Comparison of ENCODE assay signal across 15 cellular contexts in the genomic region with DNA sequence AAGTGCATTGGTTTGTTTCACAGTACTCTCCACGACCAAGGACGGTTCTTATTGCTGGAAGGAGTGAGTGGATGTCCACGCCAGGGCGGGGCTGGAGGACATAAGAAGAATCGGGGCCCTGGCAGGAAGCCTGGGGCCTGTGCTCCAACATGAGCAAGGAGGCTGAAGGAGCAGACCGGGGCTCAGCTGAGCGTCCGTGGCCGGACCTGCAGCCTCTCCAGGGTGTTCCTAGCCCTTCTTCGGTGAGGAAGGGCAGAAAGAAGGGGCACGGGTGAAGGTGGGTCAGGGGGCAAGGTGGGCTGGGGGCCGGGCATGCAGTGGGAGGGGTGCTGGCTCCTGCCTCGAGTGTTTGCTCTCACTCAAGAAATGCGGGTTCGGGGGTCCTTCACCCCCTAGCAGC. TPM values are rescaled to one million over a fixed set of nuclear protein-coding genes. Genes with fewer than 3 reads are reported as not detected.
A peak's percentile ranks its signal among the peaks of the same experiment; 100 is the strongest.
DNase-seq lines count a peak whose midpoint lies in the region; ATAC-seq and TF ChIP-seq lines count a peak whose summit lies in the region.
"Had no signal": no experiment of that assay in that cellular context is flagged by ENCODE, and none has a peak within 500 bp of the region (broad histone marks: within the 10 kb centered on the region; RNA-seq: fewer than 3 reads in every experiment).

No MANE protein-coding gene starts in this region.

- peaks cover 48% of the 10 kb centered on the region for H3K4me1 Mint-ChIP-seq in T-helper 2 cell treated with Interferon-gamma antibody and Interleukin-4, amounts not matched to agents 5 μg/mL and 100 μg/mL, for 36 hours (ENCODE audit: low read depth)
- H3K4me1 Mint-ChIP-seq in activated B cell treated with CpG ODN at 0.5 μM for 24 hours, result peaks cover 52% of the 10 kb centered on the region
- H3K4me1 Mint-ChIP-seq in stimulated activated effector memory CD8-positive, alpha-beta T cell treated with anti-CD3 and anti-CD28 coated beads, Interleukin-12 subunit alpha, Interleukin-12 subunit beta, amount 100 ng/mL, for 72 hours, result peaks cover 67% of the 10 kb centered on the region

- H3K27ac Mint-ChIP-seq in T-helper 2 cell treated with Interferon-gamma antibody and Interleukin-4, amounts not matched to agents 5 μg/mL and 100 μg/mL, for 36 hours, result peak overlapping the region; percentile 87
- H3K27ac Mint-ChIP-seq in activated B cell treated with CpG ODN at 0.5 μM for 24 hours, result peak overlapping the region; percentile 100
- peak overlapping the region; percentile 93 for H3K27ac Mint-ChIP-seq in stimulated activated effector memory CD8-positive, alpha-beta T cell treated with anti-CD3 and anti-CD28 coated beads, Interleukin-12 subunit alpha, Interleukin-12 subunit beta, amount 100 ng/mL, for 72 hours

- H3K27ac ChIP-seq in heart right ventricle (peak overlapping the region in 6 of 10 donors; percentile 13 to 93 (median 64)), breast epithelium (no peak overlapping the region)
- H3K27ac ChIP-seq: thoracic aorta had no signal

- POLR2A ChIA-PET in activated B cell treated with CpG ODN at 0.5 μM for 24 hours (lab: Charles Lee), result interaction anchor here (9.8 to 14.9 kb wide), 2 partner anchors 16 to 21 kb away, joined by 128 to 593 read pairs; a partner anchor contains a TSS

- intact Hi-C loops in activated B cell treated with CpG ODN at 0.5 μM for 24 hours (cut with micrococcal nuclease), result no loop called here
- intact Hi-C loops in heart right ventricle (cut with DNase I), result no loop called here
- intact Hi-C loops in breast epithelium (cut with DNase I; ENCODE audit: low total_unique reads), result no loop called here

- no peaks in the 10 kb centered on the region for H3K9me3 ChIP-seq in heart right ventricle
- no peaks in the 10 kb centered on the region for H3K9me3 ChIP-seq in breast epithelium
- H3K9me3 ChIP-seq: thoracic aorta had no signal

- TF ChIP-seq POLR2A in breast epithelium (IDR thresholded peaks at IDR 0.05), result no peak

- H3K27me3 Mint-ChIP-seq in T-helper 2 cell treated with Interferon-gamma antibody and Interleukin-4, amounts not matched to agents 5 μg/mL and 100 μg/mL, for 36 hours (ENCODE audit: low read depth), result no peaks in the 10 kb centered on the region
- H3K27me3 Mint-ChIP-seq in activated B cell treated with CpG ODN at 0.5 μM for 24 hours, result no peaks in the 10 kb centered on the region

- ATAC-seq in activated B cell treated with CpG ODN at 0.5 μM for 24 hours (ENCODE audit: low read depth) (no peak), heart right ventricle (no peak)
- no peak for ATAC-seq in stimulated activated effector memory CD8-positive, alpha-beta T cell treated with anti-CD3 and anti-CD28 coated beads, Interleukin-12 subunit alpha, Interleukin-12 subunit beta, amount 100 ng/mL, for 72 hours

- H3K27me3 ChIP-seq in heart right ventricle, result no peaks in the 10 kb centered on the region
- no peaks in the 10 kb centered on the region for H3K27me3 ChIP-seq in breast epithelium

- no peak for TF ChIP-seq CTCF in activated B cell treated with CpG ODN at 0.5 μM for 24 hours (IDR thresholded peaks at IDR 0.05)
- TF ChIP-seq CTCF in heart right ventricle (IDR thresholded peaks at IDR 0.05), result no peak
- no peak for TF ChIP-seq CTCF in GM10266 (IDR thresholded peaks at IDR 0.05; ENCODE audit: control insufficient read depth, insufficient read depth, low read depth, missing control alignments)
- TF ChIP-seq CTCF in breast epithelium (IDR thresholded peaks at IDR 0.05), result no peak

- no peaks in the 10 kb centered on the region for H3K9me3 Mint-ChIP-seq in T-helper 2 cell treated with Interferon-gamma antibody and Interleukin-4, amounts not matched to agents 5 μg/mL and 100 μg/mL, for 36 hours
- no peaks in the 10 kb centered on the region for H3K9me3 Mint-ChIP-seq in activated B cell treated with CpG ODN at 0.5 μM for 24 hours
- no peaks in the 10 kb centered on the region for H3K9me3 Mint-ChIP-seq in stimulated activated effector memory CD8-positive, alpha-beta T cell treated with anti-CD3 and anti-CD28 coated beads, Interleukin-12 subunit alpha, Interleukin-12 subunit beta, amount 100 ng/mL, for 72 hours
- H3K9me3 Mint-ChIP-seq: nephron had no signal

- peaks cover 0 to 58% (median 30%) of the 10 kb centered on the region in 9 donors for H3K36me3 ChIP-seq in heart right ventricle
- no peaks in the 10 kb centered on the region for H3K36me3 ChIP-seq in breast epithelium
- H3K36me3 ChIP-seq: thoracic aorta had no signal

- no peak for DNase-seq in T-helper 2 cell treated with Interferon-gamma antibody and Interleukin-4, amounts not matched to agents 5 μg/mL and 100 μg/mL, for 36 hours (ENCODE audit: low spot score)
- DNase-seq in T-helper 2 cell (no peak), activated B cell treated with CpG ODN at 0.5 μM for 24 hours (no peak), heart right ventricle (peak in 1 of 2 donors; percentile 51), GM10266 (ENCODE audit: extremely low spot score) (no peak), breast epithelium (ENCODE audit: low spot score in 2 of 2) (no peak), retina (no peak)
- DNase-seq in stimulated activated effector memory CD8-positive, alpha-beta T cell treated with anti-CD3 and anti-CD28 coated beads, Interleukin-12 subunit alpha, Interleukin-12 subunit beta, amount 100 ng/mL, for 72 hours (ENCODE audit: low spot score in 2 of 2), result no peak
- DNase-seq: 8988T, kidney glomerular epithelial cell, NCI-H1436 treated with DMSO at 0.1 percent for 48 hours, NCI-H526 treated with DMSO at 0.1 percent for 48 hours had no signal

- peaks cover 21 to 72% (median 58%) of the 10 kb centered on the region in 9 donors for H3K4me1 ChIP-seq in heart right ventricle
- H3K4me1 ChIP-seq in breast epithelium, result no peaks in the 10 kb centered on the region

- CTCF ChIA-PET in activated B cell treated with CpG ODN at 0.5 μM for 24 hours (lab: Charles Lee), result interaction anchor here (1.3 to 2.3 kb wide), 2 partner anchors 10 kb away, joined by 4 to 9 read pairs; no protein-coding TSS in a partner anchor

- WGBS in heart right ventricle, 2 donors, result 61% methylated on average over 15 of the region's 15 CpGs

- no peak overlapping the region for H3K4me3 Mint-ChIP-seq in T-helper 2 cell treated with Interferon-gamma antibody and Interleukin-4, amounts not matched to agents 5 μg/mL and 100 μg/mL, for 36 hours
- no peak overlapping the region for H3K4me3 Mint-ChIP-seq in activated B cell treated with CpG ODN at 0.5 μM for 24 hours
- H3K4me3 Mint-ChIP-seq in stimulated activated effector memory CD8-positive, alpha-beta T cell treated with anti-CD3 and anti-CD28 coated beads, Interleukin-12 subunit alpha, Interleukin-12 subunit beta, amount 100 ng/mL, for 72 hours, result no peak overlapping the region
- H3K4me3 Mint-ChIP-seq: nephron had no signal

- H3K36me3 Mint-ChIP-seq in T-helper 2 cell treated with Interferon-gamma antibody and Interleukin-4, amounts not matched to agents 5 μg/mL and 100 μg/mL, for 36 hours (ENCODE audit: low read depth), result peaks cover 37% of the 10 kb centered on the region
- peaks cover 29% of the 10 kb centered on the region for H3K36me3 Mint-ChIP-seq in activated B cell treated with CpG ODN at 0.5 μM for 24 hours (ENCODE audit: low read depth)
- H3K36me3 Mint-ChIP-seq in stimulated activated effector memory CD8-positive, alpha-beta T cell treated with anti-CD3 and anti-CD28 coated beads, Interleukin-12 subunit alpha, Interleukin-12 subunit beta, amount 100 ng/mL, for 72 hours, result peaks cover 77% of the 10 kb centered on the region

- no peak overlapping the region for H3K4me3 ChIP-seq in heart right ventricle
- no peak overlapping the region for H3K4me3 ChIP-seq in breast epithelium
- H3K4me3 ChIP-seq: smooth muscle cell, thoracic aorta had no signal

RNA-seq across cellular contexts. Expression of a gene that starts 18.1 kb away (rescaled TPM):
- 20.6 and 22.9 TPM in 2 replicates for total RNA-seq in activated B cell treated with CpG ODN at 0.5 μM for 24 hours
- 10 to 100 TPM; 21.0 to 53.1 (median 32.3) TPM for total RNA-seq in heart right ventricle
- polyA plus RNA-seq in heart right ventricle, result 10 to 100 TPM in 1 of 2 donors, 1 to 10 TPM in 1; 7.0 to 27.3 TPM
- total RNA-seq in breast epithelium, result 1 to 10 TPM; 1.6 to 3.7 (median 2.5) TPM

RNA-seq across cellular contexts. Expression of a gene that starts 31.3 kb away (rescaled TPM):
- total RNA-seq in activated B cell treated with CpG ODN at 0.5 μM for 24 hours (0.39 and 0.53 TPM in 2 replicates), heart right ventricle (100 to 1,000 TPM in 5 of 10 donors, 10 to 100 TPM in 5; 76.1 to 140 (median 102) TPM), breast epithelium (10 to 100 TPM in 1 of 3 donors, 1 to 10 TPM in 2; 5.0 to 14.1 (median 9.3) TPM)
- polyA plus RNA-seq in heart right ventricle, result 100 to 1,000 TPM in 1 of 2 donors, 10 to 100 TPM in 1; 42.6 to 129 TPM

Comparison
In these comparisons a context has a peak if more than half of its experiments do, and no peak if none do; other contexts are left out.
1. H3K27ac ChIP-seq: peak in heart right ventricle (6 of 10); none in breast epithelium (0 of 2).
2. RNA of a gene that starts 31.3 kb away (total RNA-seq): 76.1 to 140 TPM in heart right ventricle; 5.0 to 14.1 TPM in breast epithelium and 0.39 to 0.53 TPM in activated B cell treated with CpG ODN at 0.5 μM for 24 hours; every median in the first group is over 4 times any median in the second.
3. Peak in every context shown above with its lines, with median percentiles within 50 percentile points of each other: H3K27ac Mint-ChIP-seq.